In the genomic region with DNA sequence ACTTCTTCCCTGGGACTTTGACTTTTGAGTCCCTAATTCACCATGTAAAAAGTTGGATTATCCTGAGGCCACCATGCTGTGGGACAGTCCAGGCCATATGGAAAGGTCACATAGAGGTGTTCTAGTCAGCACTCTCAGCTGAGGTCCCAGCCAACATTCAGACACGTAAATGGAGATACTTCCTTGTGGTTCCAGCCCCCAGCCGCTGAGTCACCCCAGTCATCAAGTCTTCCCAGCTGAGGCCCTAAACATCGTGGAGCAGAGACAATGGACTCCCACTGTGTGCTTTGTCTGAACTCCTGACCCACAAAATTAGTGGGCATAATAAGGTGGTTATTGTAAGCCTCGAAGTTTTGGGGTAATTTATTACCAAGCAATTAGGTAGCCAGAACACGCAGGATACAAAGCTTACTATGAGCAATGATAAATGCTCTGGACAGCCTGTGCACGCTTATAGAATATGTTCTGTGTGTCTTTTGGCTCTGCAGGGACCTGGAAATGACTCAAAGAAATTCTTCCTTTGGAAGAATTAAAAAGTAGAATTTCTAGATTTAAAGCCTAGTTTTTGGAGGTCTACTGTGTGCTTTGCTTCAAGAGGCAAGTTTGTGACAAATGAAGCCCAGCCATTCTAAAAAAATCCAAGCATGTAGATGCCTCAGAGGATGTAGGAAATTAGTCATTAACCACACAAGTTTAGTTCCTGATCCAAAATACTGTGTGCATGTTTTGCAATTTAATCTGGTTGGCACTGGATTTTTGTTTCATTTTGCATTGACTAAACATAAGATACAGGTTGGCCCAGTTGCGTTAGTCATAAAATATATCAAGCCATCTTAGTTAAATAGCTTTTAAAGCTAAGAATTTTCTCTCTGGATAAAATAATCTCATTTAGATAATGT, we compare ENCODE assay signal across 8 cellular contexts. TPM values are rescaled to one million over a fixed set of nuclear protein-coding genes. Genes with fewer than 3 reads are reported as not detected.
DNase-seq lines count a peak whose midpoint lies in the region; ATAC-seq and TF ChIP-seq lines count a peak whose summit lies in the region.

No MANE protein-coding gene starts in this region.

- DNase-seq in stimulated activated CD4-positive, alpha-beta T cell treated with anti-CD3 and anti-CD28 coated beads, Interleukin-15, amount 100 ng/mL, for 24 hours, result peak; percentile 33
- DNase-seq in stimulated activated CD4-positive, alpha-beta T cell treated with anti-CD3 and anti-CD28 coated beads, Interleukin-4, amount 100 ng/mL, for 4 hours, result no peak
- DNase-seq in Kasumi-1 (lab: John Stamatoyannopoulos, UW), result peak; percentile 68 to 70
- DNase-seq in activated CD4-positive, alpha-beta memory T cell treated with anti-CD3 and anti-CD28 coated beads, Interleukin-2, amount 10 ng/mL, durations not matched to agents 7 days and 5 days, result peak; percentile 17
- peak; percentile 33 for DNase-seq in iPS-NIHi11 (ENCODE audit: low spot score)
- DNase-seq in upper lobe of right lung, result no peak
- no peak for DNase-seq in amygdala (lab: John Stamatoyannopoulos, UW)

- no peaks in the 10 kb centered on the region for H3K9me3 Mint-ChIP-seq in activated CD4-positive, alpha-beta memory T cell treated with anti-CD3 and anti-CD28 coated beads, Interleukin-2, amount 10 ng/mL, durations not matched to agents 7 days and 5 days

- POLR2A ChIA-PET in activated CD4-positive, alpha-beta memory T cell treated with anti-CD3 and anti-CD28 coated beads, Interleukin-2, amount 10 ng/mL, durations not matched to agents 7 days and 5 days (lab: Charles Lee), result no interaction called here

- H3K27ac Mint-ChIP-seq in activated CD4-positive, alpha-beta memory T cell treated with anti-CD3 and anti-CD28 coated beads, Interleukin-2, amount 10 ng/mL, durations not matched to agents 7 days and 5 days, result peak overlapping the region; percentile 76

- H3K4me3 ChIP-seq in upper lobe of right lung, result no peak overlapping the region

- peak overlapping the region; percentile 24 for H3K4me3 Mint-ChIP-seq in activated CD4-positive, alpha-beta memory T cell treated with anti-CD3 and anti-CD28 coated beads, Interleukin-2, amount 10 ng/mL, durations not matched to agents 7 days and 5 days

- H3K27ac ChIP-seq in upper lobe of right lung, result peak overlapping the region; percentile 68

- H3K27me3 ChIP-seq in upper lobe of right lung, result no peaks in the 10 kb centered on the region

- ATAC-seq in upper lobe of right lung, result peak; percentile 73
- ATAC-seq in GM21423 (IDR thresholded peaks at IDR 0.05; ENCODE audit: unreplicated experiment), result no peak

- no peaks in the 10 kb centered on the region for H3K36me3 ChIP-seq in upper lobe of right lung

- H3K27me3 Mint-ChIP-seq in activated CD4-positive, alpha-beta memory T cell treated with anti-CD3 and anti-CD28 coated beads, Interleukin-2, amount 10 ng/mL, durations not matched to agents 7 days and 5 days, result no peaks in the 10 kb centered on the region

- H3K36me3 Mint-ChIP-seq in activated CD4-positive, alpha-beta memory T cell treated with anti-CD3 and anti-CD28 coated beads, Interleukin-2, amount 10 ng/mL, durations not matched to agents 7 days and 5 days (ENCODE audit: low read depth), result no peaks in the 10 kb centered on the region

- TF ChIP-seq CTCF in upper lobe of right lung (IDR thresholded peaks at IDR 0.05), result no peak

- CTCF ChIA-PET in activated CD4-positive, alpha-beta memory T cell treated with anti-CD3 and anti-CD28 coated beads, Interleukin-2, amount 10 ng/mL, durations not matched to agents 7 days and 5 days (lab: Charles Lee), result interaction anchor here (6.3 kb wide), 1 partner anchor 33 kb away, joined by 60 read pairs; the partner anchor contains the start of gene SLC9A7

- H3K9me3 ChIP-seq in upper lobe of right lung, result no peaks in the 10 kb centered on the region

- peaks cover 5% of the 10 kb centered on the region for H3K4me1 ChIP-seq in upper lobe of right lung

- peaks cover 23% of the 10 kb centered on the region for H3K4me1 Mint-ChIP-seq in activated CD4-positive, alpha-beta memory T cell treated with anti-CD3 and anti-CD28 coated beads, Interleukin-2, amount 10 ng/mL, durations not matched to agents 7 days and 5 days

- intact Hi-C loops in upper lobe of right lung (cut with DNase I), result no loop called here

RNA-seq across cellular contexts. Expression of gene SLC9A7, which starts 33.3 kb away (rescaled TPM):
- 10 to 100 TPM; 10.8 to 12.0 TPM for total RNA-seq in activated CD4-positive, alpha-beta memory T cell treated with anti-CD3 and anti-CD28 coated beads, Interleukin-2, amount 10 ng/mL, durations not matched to agents 7 days and 5 days
- total RNA-seq in upper lobe of right lung, result 8.8 TPM

RNA-seq across cellular contexts. Expression of gene RP2, which starts 44.7 kb away (rescaled TPM):
- total RNA-seq in activated CD4-positive, alpha-beta memory T cell treated with anti-CD3 and anti-CD28 coated beads, Interleukin-2, amount 10 ng/mL, durations not matched to agents 7 days and 5 days, result 10 to 100 TPM in 1 of 2 experiments, 1 to 10 TPM in 1; 9.8 to 10.8 TPM
- 15.5 TPM for total RNA-seq in upper lobe of right lung

Comparison
In these comparisons a context has a peak if more than half of its experiments do, and no peak if none do; other contexts are left out.
1. DNase-seq: peak in stimulated activated CD4-positive, alpha-beta T cell treated with anti-CD3 and anti-CD28 coated beads, Interleukin-15, amount 100 ng/mL, for 24 hours (single experiment), Kasumi-1 (2 of 2), activated CD4-positive, alpha-beta memory T cell treated with anti-CD3 and anti-CD28 coated beads, Interleukin-2, amount 10 ng/mL, durations not matched to agents 7 days and 5 days (single experiment) and iPS-NIHi11 (single experiment); none in stimulated activated CD4-positive, alpha-beta T cell treated with anti-CD3 and anti-CD28 coated beads, Interleukin-4, amount 100 ng/mL, for 4 hours (0 of 2), upper lobe of right lung (single experiment) and amygdala (0 of 56).